8 cellular contexts compared by ENCODE assay signal in genomic region chr10:80500572-80501380, GRCh38. TPM values are rescaled to one million over a fixed set of nuclear protein-coding genes. Genes with fewer than 3 reads are reported as not detected.
DNase-seq lines count a peak whose midpoint lies in the region; ATAC-seq and TF ChIP-seq lines count a peak whose summit lies in the region.

No MANE protein-coding gene starts in this region.

- in situ Hi-C loops in GM13977 (cut with MboI; ENCODE audit: low pct_unique_long_range_greater_than_20kb, low sequenced_read_pairs, unreplicated experiment), result loop anchor here (5.0 kb wide), 1 partner anchor 53 kb away; no protein-coding TSS in a partner anchor

- no peaks in the 10 kb centered on the region for H3K27me3 ChIP-seq in foreskin keratinocyte

- peak overlapping the region; percentile 97 for H3K27ac ChIP-seq in foreskin keratinocyte

- no peaks in the 10 kb centered on the region for H3K9me3 Mint-ChIP-seq in activated CD8-positive, alpha-beta T cell treated with anti-CD3 and anti-CD28 coated beads, Interleukin-2, amount 10 ng/mL, durations not matched to agents 7 days and 5 days (ENCODE audit: insufficient read depth)

- no peaks in the 10 kb centered on the region for H3K27me3 Mint-ChIP-seq in activated CD8-positive, alpha-beta T cell treated with anti-CD3 and anti-CD28 coated beads, Interleukin-2, amount 10 ng/mL, durations not matched to agents 7 days and 5 days (ENCODE audit: low read depth)

- ATAC-seq in HG02759 (IDR thresholded peaks at IDR 0.05; ENCODE audit: unreplicated experiment), result peak; percentile 76
- ATAC-seq in activated CD8-positive, alpha-beta T cell treated with anti-CD3 and anti-CD28 coated beads, Interleukin-2, amount 10 ng/mL, durations not matched to agents 7 days and 5 days, result peak; percentile 38
- peak; percentile 59 for ATAC-seq in foreskin keratinocyte
- ATAC-seq in esophagus mucosa, result no peak
- no peak for ATAC-seq in HG03457 (IDR thresholded peaks at IDR 0.05; ENCODE audit: unreplicated experiment)

- peaks cover 97% of the 10 kb centered on the region for H3K4me1 Mint-ChIP-seq in activated CD8-positive, alpha-beta T cell treated with anti-CD3 and anti-CD28 coated beads, Interleukin-2, amount 10 ng/mL, durations not matched to agents 7 days and 5 days (ENCODE audit: low read depth)

- H3K36me3 Mint-ChIP-seq in activated CD8-positive, alpha-beta T cell treated with anti-CD3 and anti-CD28 coated beads, Interleukin-2, amount 10 ng/mL, durations not matched to agents 7 days and 5 days (ENCODE audit: low read depth), result peaks cover 71% of the 10 kb centered on the region

- H3K27ac Mint-ChIP-seq in activated CD8-positive, alpha-beta T cell treated with anti-CD3 and anti-CD28 coated beads, Interleukin-2, amount 10 ng/mL, durations not matched to agents 7 days and 5 days, result peak overlapping the region; percentile 87

- CTCF ChIA-PET in activated CD8-positive, alpha-beta T cell treated with anti-CD3 and anti-CD28 coated beads, Interleukin-2, amount 10 ng/mL, durations not matched to agents 7 days and 5 days (lab: Charles Lee), result interaction anchor here (1.3 to 22.0 kb wide), 7 partner anchors 9 to 118 kb away, joined by 4 to 1113 read pairs (median 9); partner anchors contain the start of gene TSPAN14

- no peak for TF ChIP-seq CTCF in GM13977 (IDR thresholded peaks at IDR 0.05; ENCODE audit: extremely low read depth, insufficient read depth, missing control alignments)
- TF ChIP-seq CTCF in foreskin keratinocyte (conservative IDR thresholded peaks at IDR 0.05), result peak; percentile 19

- peaks cover 86% of the 10 kb centered on the region for H3K4me1 ChIP-seq in foreskin keratinocyte

- POLR2A ChIA-PET in activated CD8-positive, alpha-beta T cell treated with anti-CD3 and anti-CD28 coated beads, Interleukin-2, amount 10 ng/mL, durations not matched to agents 7 days and 5 days (lab: Charles Lee), result interaction anchor here (0.6 to 7.9 kb wide), 5 partner anchors 13 to 56 kb away, joined by 3 to 52 read pairs (median 6); no protein-coding TSS in a partner anchor

- peak; percentile 62 for DNase-seq in GM13977 (ENCODE audit: low spot score)
- no peak for DNase-seq in activated CD8-positive, alpha-beta T cell treated with anti-CD3 and anti-CD28 coated beads, Interleukin-2, amount 10 ng/mL, durations not matched to agents 7 days and 5 days
- DNase-seq in foreskin keratinocyte, result peak; percentile 65 to 81
- DNase-seq in stimulated activated CD4-positive, alpha-beta T cell treated with anti-CD3 and anti-CD28 coated beads, Interleukin-4, amount 100 ng/mL, for 1 hour, result peak; percentile 57
- DNase-seq in NCI-H446 treated with DMSO at 0.1 percent for 48 hours (lab: John Stamatoyannopoulos, UW), result no peak

- H3K4me3 Mint-ChIP-seq in activated CD8-positive, alpha-beta T cell treated with anti-CD3 and anti-CD28 coated beads, Interleukin-2, amount 10 ng/mL, durations not matched to agents 7 days and 5 days, result peak overlapping the region; percentile 23

RNA-seq across cellular contexts. Expression of gene SH2D4B, which starts 36.9 kb away (rescaled TPM):
- under 1 TPM; 0.13 to 0.21 TPM for total RNA-seq in activated CD8-positive, alpha-beta T cell treated with anti-CD3 and anti-CD28 coated beads, Interleukin-2, amount 10 ng/mL, durations not matched to agents 7 days and 5 days
- total RNA-seq in foreskin keratinocyte (not detected in 2 replicates), esophagus mucosa (0.04 TPM)
- polyA plus RNA-seq in foreskin keratinocyte, result 0.02 TPM in 1 of 2 replicates, not detected in the other

RNA-seq across cellular contexts. Expression of gene TSPAN14, which starts 46.7 kb away (rescaled TPM):
- total RNA-seq in activated CD8-positive, alpha-beta T cell treated with anti-CD3 and anti-CD28 coated beads, Interleukin-2, amount 10 ng/mL, durations not matched to agents 7 days and 5 days, result 100 to 1,000 TPM; 109 to 117 TPM
- total RNA-seq in foreskin keratinocyte (105 and 139 TPM in 2 replicates), esophagus mucosa (94.6 TPM)
- 76.4 and 110 TPM in 2 replicates for polyA plus RNA-seq in foreskin keratinocyte

Comparison
In these comparisons a context has a peak if more than half of its experiments do, and no peak if none do; other contexts are left out.
1. DNase-seq: peak in GM13977 (single experiment), foreskin keratinocyte (2 of 2) and stimulated activated CD4-positive, alpha-beta T cell treated with anti-CD3 and anti-CD28 coated beads, Interleukin-4, amount 100 ng/mL, for 1 hour (single experiment); none in activated CD8-positive, alpha-beta T cell treated with anti-CD3 and anti-CD28 coated beads, Interleukin-2, amount 10 ng/mL, durations not matched to agents 7 days and 5 days (single experiment) and NCI-H446 treated with DMSO at 0.1 percent for 48 hours (single experiment).
2. ATAC-seq: peak in HG02759 (single experiment), activated CD8-positive, alpha-beta T cell treated with anti-CD3 and anti-CD28 coated beads, Interleukin-2, amount 10 ng/mL, durations not matched to agents 7 days and 5 days (single experiment) and foreskin keratinocyte (single experiment); none in esophagus mucosa (single experiment) and HG03457 (single experiment).